ENCODE assay signal across 1 cellular context in genomic region chr1:197928849-197929336, GRCh38.
TF ChIP-seq lines count a peak whose summit lies in the region.

No MANE protein-coding gene starts in this region.

TF ChIP-seq in HEK293, 187 proteins besides CTCF, POLR2A, EP300 and RAD21 (continued from another document):
- TF ChIP-seq ZBTB6 (tag by site-specific recombination; IDR thresholded peaks at IDR 0.05): no peak
- TF ChIP-seq PRDM1 (tag by site-specific recombination; IDR thresholded peaks at IDR 0.05): peak; percentile 73
- no peak for TF ChIP-seq REPIN1 (tag by site-specific recombination; IDR thresholded peaks at IDR 0.05; ENCODE audit: low read depth)
- TF ChIP-seq ZNF518A (tag by site-specific recombination; conservative IDR thresholded peaks at IDR 0.05; ENCODE audit: low read depth): peak; percentile 72; the same call in 1 of the 2 replicates
- no peak for TF ChIP-seq ZNF664 (tag by site-specific recombination; IDR thresholded peaks at IDR 0.05)
- no peak for TF ChIP-seq ZNF449 (tag by site-specific recombination; IDR thresholded peaks at IDR 0.05)
- TF ChIP-seq ZNF707 (tag by site-specific recombination; IDR thresholded peaks at IDR 0.05): no peak
- TF ChIP-seq KLF1 (tag by site-specific recombination; IDR thresholded peaks at IDR 0.05): 0 out of 2 replicates have a peak, but pooled peaks have one; percentile 31
- no peak for TF ChIP-seq ZNF548 (tag by site-specific recombination; IDR thresholded peaks at IDR 0.05)
- 0 out of 2 replicates have a peak, but pooled peaks have one; percentile 11 for TF ChIP-seq FEZF1 (tag by site-specific recombination; IDR thresholded peaks at IDR 0.05)
- TF ChIP-seq ZNF704 (tag by site-specific recombination; IDR thresholded peaks at IDR 0.05): no peak
- TF ChIP-seq ZNF366 (tag by site-specific recombination; conservative IDR thresholded peaks at IDR 0.05): peak; percentile 43; the same call in 1 of the 2 replicates
- TF ChIP-seq ZNF629 (tag by site-specific recombination; IDR thresholded peaks at IDR 0.05): 0 out of 2 replicates have a peak, but pooled peaks have one; percentile 13
- TF ChIP-seq ZBTB17 (tag by site-specific recombination; IDR thresholded peaks at IDR 0.05): peak; percentile 72
- TF ChIP-seq ZNF335 (tag by site-specific recombination; conservative IDR thresholded peaks at IDR 0.05): peak; percentile 72
- TF ChIP-seq ZNF324 (tag by site-specific recombination; IDR thresholded peaks at IDR 0.05): no peak
- TF ChIP-seq ZNF341 (tag by site-specific recombination; IDR thresholded peaks at IDR 0.05; ENCODE audit: low read depth): peak; percentile 42
- TF ChIP-seq ZNF280D (tag by site-specific recombination; IDR thresholded peaks at IDR 0.05): no peak
- TF ChIP-seq SP2 (tag by site-specific recombination; IDR thresholded peaks at IDR 0.05): 0 out of 2 replicates have a peak, but pooled peaks have one; percentile 32
- no peak for TF ChIP-seq ZNF654 (tag by site-specific recombination; IDR thresholded peaks at IDR 0.05; ENCODE audit: low read depth)
- no peak for TF ChIP-seq ZNF768 (tag by site-specific recombination; IDR thresholded peaks at IDR 0.05)
- TF ChIP-seq ZNF148 (tag by site-specific recombination; IDR thresholded peaks at IDR 0.05; ENCODE audit: borderline replicate concordance): no peak
